In the genomic region with DNA sequence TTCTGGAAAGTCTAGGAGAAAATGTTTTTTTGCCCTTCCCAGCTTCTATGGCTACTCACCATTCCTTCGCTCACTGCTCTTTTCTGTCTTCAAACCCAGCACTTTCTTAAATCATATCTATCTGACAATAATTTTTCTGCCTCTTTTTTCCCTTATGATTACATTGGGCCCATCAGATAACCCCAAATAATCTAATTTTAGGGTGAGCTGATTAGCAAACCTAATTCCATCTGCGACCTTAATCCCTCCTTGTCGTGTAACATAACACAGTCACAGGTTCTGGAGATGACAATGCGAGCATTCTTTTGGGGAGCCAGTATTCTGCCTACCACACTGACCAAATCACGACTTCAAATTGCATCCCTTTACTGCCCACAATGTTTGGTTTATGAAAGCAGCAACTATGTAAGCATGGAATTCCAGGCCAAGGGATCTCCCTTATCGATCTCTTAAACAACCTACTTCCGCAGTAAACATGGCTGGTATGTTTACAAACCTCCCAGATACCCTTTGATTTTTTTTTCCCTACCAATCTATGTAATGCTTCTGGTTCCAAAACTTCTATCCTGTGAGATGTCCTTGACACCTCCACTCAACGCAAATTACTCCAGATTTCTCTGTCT, we compare ENCODE assay signal across 1 cellular context.
TF ChIP-seq lines count a peak whose summit lies in the region.

No MANE protein-coding gene starts in this region.

TF ChIP-seq in HepG2, 621 proteins besides CTCF, POLR2A, EP300 and RAD21 (continued from another document and continues in another):
- TF ChIP-seq, protein P1, sequence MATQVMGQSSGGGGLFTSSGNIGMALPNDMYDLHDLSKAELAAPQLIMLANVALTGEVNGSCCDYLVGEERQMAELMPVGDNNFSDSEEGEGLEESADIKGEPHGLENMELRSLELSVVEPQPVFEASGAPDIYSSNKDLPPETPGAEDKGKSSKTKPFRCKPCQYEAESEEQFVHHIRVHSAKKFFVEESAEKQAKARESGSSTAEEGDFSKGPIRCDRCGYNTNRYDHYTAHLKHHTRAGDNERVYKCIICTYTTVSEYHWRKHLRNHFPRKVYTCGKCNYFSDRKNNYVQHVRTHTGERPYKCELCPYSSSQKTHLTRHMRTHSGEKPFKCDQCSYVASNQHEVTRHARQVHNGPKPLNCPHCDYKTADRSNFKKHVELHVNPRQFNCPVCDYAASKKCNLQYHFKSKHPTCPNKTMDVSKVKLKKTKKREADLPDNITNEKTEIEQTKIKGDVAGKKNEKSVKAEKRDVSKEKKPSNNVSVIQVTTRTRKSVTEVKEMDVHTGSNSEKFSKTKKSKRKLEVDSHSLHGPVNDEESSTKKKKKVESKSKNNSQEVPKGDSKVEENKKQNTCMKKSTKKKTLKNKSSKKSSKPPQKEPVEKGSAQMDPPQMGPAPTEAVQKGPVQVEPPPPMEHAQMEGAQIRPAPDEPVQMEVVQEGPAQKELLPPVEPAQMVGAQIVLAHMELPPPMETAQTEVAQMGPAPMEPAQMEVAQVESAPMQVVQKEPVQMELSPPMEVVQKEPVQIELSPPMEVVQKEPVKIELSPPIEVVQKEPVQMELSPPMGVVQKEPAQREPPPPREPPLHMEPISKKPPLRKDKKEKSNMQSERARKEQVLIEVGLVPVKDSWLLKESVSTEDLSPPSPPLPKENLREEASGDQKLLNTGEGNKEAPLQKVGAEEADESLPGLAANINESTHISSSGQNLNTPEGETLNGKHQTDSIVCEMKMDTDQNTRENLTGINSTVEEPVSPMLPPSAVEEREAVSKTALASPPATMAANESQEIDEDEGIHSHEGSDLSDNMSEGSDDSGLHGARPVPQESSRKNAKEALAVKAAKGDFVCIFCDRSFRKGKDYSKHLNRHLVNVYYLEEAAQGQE (IDR thresholded peaks at IDR 0.05; ENCODE audit: borderline replicate concordance in 1 of 2, low read depth in 1 of 2, low read length in 2 of 2) = peak in 1 of 2 experiments; percentile 61; a peak in 1 of 4 replicates
- TF ChIP-seq U2AF1 (optimal IDR thresholded peaks at IDR 0.05; ENCODE audit: low read depth, low read length) (no peak), GATAD1 (CRISPR knock-in tag; IDR thresholded peaks at IDR 0.05) (peak; percentile 25; the same call in 1 of the 2 replicates), RCOR2 (CRISPR knock-in tag; IDR thresholded peaks at IDR 0.05) (peak; percentile 61; the same call in 1 of the 2 replicates), ZFP36L1 (CRISPR knock-in tag; IDR thresholded peaks at IDR 0.05) (0 out of 2 replicates have a peak, but pooled peaks have one; percentile 16), ZNF570 (CRISPR knock-in tag; IDR thresholded peaks at IDR 0.05; ENCODE audit: borderline replicate concordance) (no peak), MBD4 (IDR thresholded peaks at IDR 0.05; ENCODE audit: borderline replicate concordance, low read length) (peak; percentile 72; the same call in 1 of the 2 replicates), HDAC2 (CRISPR knock-in tag; IDR thresholded peaks at IDR 0.05) (peak; percentile 72), PITX1 (CRISPR knock-in tag; IDR thresholded peaks at IDR 0.05) (peak; percentile 57; the same call in 1 of the 2 replicates), ARID2 (CRISPR knock-in tag; IDR thresholded peaks at IDR 0.05; ENCODE audit: borderline replicate concordance) (no peak), ZNF496 (CRISPR knock-in tag; IDR thresholded peaks at IDR 0.05; ENCODE audit: insufficient replicate concordance) (no peak), GFI1 (CRISPR knock-in tag; IDR thresholded peaks at IDR 0.05; ENCODE audit: borderline replicate concordance) (peak; percentile 95), FOSL2 (CRISPR knock-in tag; IDR thresholded peaks at IDR 0.05) (peak; percentile 48), ZNF572 (CRISPR knock-in tag; IDR thresholded peaks at IDR 0.05) (no peak), KLF12 (CRISPR knock-in tag; IDR thresholded peaks at IDR 0.05; ENCODE audit: borderline replicate concordance) (no peak), TCF7L2 (IDR thresholded peaks at IDR 0.05; ENCODE audit: low read depth, low read length) (no peak), ATF1 (CRISPR knock-in tag; IDR thresholded peaks at IDR 0.05) (peak; percentile 63), ZNF790 (CRISPR knock-in tag; IDR thresholded peaks at IDR 0.05; ENCODE audit: borderline replicate concordance) (no peak), BORCS8-MEF2B (CRISPR knock-in tag; IDR thresholded peaks at IDR 0.05) (no peak), RFX1 (IDR thresholded peaks at IDR 0.05) (no peak), ZNF446 (CRISPR knock-in tag; IDR thresholded peaks at IDR 0.05) (no peak), ZNF709 (CRISPR knock-in tag; IDR thresholded peaks at IDR 0.05) (no peak), TBP (CRISPR knock-in tag; IDR thresholded peaks at IDR 0.05) (no peak), NR2F1 (CRISPR knock-in tag; IDR thresholded peaks at IDR 0.05) (peak in 1 of 2 experiments; percentile 42; a peak in 1 of 4 replicates), ZNF232 (CRISPR knock-in tag; IDR thresholded peaks at IDR 0.05; ENCODE audit: borderline replicate concordance) (no peak), BRD4 (CRISPR knock-in tag; IDR thresholded peaks at IDR 0.05) (no peak), HOXA3 (CRISPR knock-in tag; IDR thresholded peaks at IDR 0.05) (peak; percentile 35; the same call in 1 of the 2 replicates), ZSCAN29 (CRISPR knock-in tag; conservative IDR thresholded peaks at IDR 0.05) (no peak), ZFP36L2 (CRISPR knock-in tag; IDR thresholded peaks at IDR 0.05) (no peak), ZNF614 (CRISPR knock-in tag; IDR thresholded peaks at IDR 0.05; ENCODE audit: borderline replicate concordance) (peak; percentile 57; the same call in 1 of the 2 replicates), ZNF468 (CRISPR knock-in tag; IDR thresholded peaks at IDR 0.05) (no peak), PPARG (CRISPR knock-in tag; conservative IDR thresholded peaks at IDR 0.05) (peak; percentile 68), ZNF263 (CRISPR knock-in tag; IDR thresholded peaks at IDR 0.05) (no peak), KMT2B (CRISPR knock-in tag; IDR thresholded peaks at IDR 0.05) (peak; percentile 36; the same call in 1 of the 2 replicates), SP2 (CRISPR knock-in tag; IDR thresholded peaks at IDR 0.05) (no peak), ZFP82 (CRISPR knock-in tag; IDR thresholded peaks at IDR 0.05; ENCODE audit: borderline replicate concordance) (no peak), ZNF292 (CRISPR knock-in tag; IDR thresholded peaks at IDR 0.05; ENCODE audit: borderline replicate concordance, low read depth) (no peak)
- TF ChIP-seq, protein P2, sequence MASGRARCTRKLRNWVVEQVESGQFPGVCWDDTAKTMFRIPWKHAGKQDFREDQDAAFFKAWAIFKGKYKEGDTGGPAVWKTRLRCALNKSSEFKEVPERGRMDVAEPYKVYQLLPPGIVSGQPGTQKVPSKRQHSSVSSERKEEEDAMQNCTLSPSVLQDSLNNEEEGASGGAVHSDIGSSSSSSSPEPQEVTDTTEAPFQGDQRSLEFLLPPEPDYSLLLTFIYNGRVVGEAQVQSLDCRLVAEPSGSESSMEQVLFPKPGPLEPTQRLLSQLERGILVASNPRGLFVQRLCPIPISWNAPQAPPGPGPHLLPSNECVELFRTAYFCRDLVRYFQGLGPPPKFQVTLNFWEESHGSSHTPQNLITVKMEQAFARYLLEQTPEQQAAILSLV (CRISPR knock-in tag; IDR thresholded peaks at IDR 0.05; ENCODE audit: borderline replicate concordance) = no peak
- TF ChIP-seq, protein P3, sequence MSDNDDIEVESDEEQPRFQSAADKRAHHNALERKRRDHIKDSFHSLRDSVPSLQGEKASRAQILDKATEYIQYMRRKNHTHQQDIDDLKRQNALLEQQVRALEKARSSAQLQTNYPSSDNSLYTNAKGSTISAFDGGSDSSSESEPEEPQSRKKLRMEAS (IDR thresholded peaks at IDR 0.05) = 0 out of 2 replicates have a peak, but pooled peaks have one; percentile 26
- TF ChIP-seq, protein P4, sequence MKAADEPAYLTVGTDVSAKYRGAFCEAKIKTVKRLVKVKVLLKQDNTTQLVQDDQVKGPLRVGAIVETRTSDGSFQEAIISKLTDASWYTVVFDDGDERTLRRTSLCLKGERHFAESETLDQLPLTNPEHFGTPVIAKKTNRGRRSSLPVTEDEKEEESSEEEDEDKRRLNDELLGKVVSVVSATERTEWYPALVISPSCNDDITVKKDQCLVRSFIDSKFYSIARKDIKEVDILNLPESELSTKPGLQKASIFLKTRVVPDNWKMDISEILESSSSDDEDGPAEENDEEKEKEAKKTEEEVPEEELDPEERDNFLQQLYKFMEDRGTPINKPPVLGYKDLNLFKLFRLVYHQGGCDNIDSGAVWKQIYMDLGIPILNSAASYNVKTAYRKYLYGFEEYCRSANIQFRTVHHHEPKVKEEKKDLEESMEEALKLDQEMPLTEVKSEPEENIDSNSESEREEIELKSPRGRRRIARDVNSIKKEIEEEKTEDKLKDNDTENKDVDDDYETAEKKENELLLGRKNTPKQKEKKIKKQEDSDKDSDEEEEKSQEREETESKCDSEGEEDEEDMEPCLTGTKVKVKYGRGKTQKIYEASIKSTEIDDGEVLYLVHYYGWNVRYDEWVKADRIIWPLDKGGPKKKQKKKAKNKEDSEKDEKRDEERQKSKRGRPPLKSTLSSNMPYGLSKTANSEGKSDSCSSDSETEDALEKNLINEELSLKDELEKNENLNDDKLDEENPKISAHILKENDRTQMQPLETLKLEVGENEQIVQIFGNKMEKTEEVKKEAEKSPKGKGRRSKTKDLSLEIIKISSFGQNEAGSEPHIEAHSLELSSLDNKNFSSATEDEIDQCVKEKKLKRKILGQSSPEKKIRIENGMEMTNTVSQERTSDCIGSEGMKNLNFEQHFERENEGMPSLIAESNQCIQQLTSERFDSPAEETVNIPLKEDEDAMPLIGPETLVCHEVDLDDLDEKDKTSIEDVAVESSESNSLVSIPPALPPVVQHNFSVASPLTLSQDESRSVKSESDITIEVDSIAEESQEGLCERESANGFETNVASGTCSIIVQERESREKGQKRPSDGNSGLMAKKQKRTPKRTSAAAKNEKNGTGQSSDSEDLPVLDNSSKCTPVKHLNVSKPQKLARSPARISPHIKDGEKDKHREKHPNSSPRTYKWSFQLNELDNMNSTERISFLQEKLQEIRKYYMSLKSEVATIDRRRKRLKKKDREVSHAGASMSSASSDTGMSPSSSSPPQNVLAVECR (CRISPR knock-in tag; IDR thresholded peaks at IDR 0.05; ENCODE audit: borderline replicate concordance) = peak; percentile 19; the same call in 1 of the 2 replicates
- TF ChIP-seq, protein P5, sequence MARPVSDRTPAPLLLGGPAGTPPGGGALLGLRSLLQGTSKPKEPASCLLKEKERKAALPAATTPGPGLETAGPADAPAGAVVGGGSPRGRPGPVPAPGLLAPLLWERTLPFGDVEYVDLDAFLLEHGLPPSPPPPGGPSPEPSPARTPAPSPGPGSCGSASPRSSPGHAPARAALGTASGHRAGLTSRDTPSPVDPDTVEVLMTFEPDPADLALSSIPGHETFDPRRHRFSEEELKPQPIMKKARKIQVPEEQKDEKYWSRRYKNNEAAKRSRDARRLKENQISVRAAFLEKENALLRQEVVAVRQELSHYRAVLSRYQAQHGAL (CRISPR knock-in tag; IDR thresholded peaks at IDR 0.05; ENCODE audit: not compliant biosample characterization) = no peak
- TF ChIP-seq, protein P6, sequence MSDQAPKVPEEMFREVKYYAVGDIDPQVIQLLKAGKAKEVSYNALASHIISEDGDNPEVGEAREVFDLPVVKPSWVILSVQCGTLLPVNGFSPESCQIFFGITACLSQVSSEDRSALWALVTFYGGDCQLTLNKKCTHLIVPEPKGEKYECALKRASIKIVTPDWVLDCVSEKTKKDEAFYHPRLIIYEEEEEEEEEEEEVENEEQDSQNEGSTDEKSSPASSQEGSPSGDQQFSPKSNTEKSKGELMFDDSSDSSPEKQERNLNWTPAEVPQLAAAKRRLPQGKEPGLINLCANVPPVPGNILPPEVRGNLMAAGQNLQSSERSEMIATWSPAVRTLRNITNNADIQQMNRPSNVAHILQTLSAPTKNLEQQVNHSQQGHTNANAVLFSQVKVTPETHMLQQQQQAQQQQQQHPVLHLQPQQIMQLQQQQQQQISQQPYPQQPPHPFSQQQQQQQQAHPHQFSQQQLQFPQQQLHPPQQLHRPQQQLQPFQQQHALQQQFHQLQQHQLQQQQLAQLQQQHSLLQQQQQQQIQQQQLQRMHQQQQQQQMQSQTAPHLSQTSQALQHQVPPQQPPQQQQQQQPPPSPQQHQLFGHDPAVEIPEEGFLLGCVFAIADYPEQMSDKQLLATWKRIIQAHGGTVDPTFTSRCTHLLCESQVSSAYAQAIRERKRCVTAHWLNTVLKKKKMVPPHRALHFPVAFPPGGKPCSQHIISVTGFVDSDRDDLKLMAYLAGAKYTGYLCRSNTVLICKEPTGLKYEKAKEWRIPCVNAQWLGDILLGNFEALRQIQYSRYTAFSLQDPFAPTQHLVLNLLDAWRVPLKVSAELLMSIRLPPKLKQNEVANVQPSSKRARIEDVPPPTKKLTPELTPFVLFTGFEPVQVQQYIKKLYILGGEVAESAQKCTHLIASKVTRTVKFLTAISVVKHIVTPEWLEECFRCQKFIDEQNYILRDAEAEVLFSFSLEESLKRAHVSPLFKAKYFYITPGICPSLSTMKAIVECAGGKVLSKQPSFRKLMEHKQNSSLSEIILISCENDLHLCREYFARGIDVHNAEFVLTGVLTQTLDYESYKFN (CRISPR knock-in tag; conservative IDR thresholded peaks at IDR 0.05) = peak; percentile 87
- TF ChIP-seq, protein P7, sequence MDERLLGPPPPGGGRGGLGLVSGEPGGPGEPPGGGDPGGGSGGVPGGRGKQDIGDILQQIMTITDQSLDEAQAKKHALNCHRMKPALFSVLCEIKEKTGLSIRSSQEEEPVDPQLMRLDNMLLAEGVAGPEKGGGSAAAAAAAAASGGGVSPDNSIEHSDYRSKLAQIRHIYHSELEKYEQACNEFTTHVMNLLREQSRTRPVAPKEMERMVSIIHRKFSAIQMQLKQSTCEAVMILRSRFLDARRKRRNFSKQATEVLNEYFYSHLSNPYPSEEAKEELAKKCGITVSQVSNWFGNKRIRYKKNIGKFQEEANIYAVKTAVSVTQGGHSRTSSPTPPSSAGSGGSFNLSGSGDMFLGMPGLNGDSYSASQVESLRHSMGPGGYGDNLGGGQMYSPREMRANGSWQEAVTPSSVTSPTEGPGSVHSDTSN (CRISPR knock-in tag; IDR thresholded peaks at IDR 0.05) = 0 out of 2 replicates have a peak, but pooled peaks have one; percentile 12
- TF ChIP-seq, protein P8, sequence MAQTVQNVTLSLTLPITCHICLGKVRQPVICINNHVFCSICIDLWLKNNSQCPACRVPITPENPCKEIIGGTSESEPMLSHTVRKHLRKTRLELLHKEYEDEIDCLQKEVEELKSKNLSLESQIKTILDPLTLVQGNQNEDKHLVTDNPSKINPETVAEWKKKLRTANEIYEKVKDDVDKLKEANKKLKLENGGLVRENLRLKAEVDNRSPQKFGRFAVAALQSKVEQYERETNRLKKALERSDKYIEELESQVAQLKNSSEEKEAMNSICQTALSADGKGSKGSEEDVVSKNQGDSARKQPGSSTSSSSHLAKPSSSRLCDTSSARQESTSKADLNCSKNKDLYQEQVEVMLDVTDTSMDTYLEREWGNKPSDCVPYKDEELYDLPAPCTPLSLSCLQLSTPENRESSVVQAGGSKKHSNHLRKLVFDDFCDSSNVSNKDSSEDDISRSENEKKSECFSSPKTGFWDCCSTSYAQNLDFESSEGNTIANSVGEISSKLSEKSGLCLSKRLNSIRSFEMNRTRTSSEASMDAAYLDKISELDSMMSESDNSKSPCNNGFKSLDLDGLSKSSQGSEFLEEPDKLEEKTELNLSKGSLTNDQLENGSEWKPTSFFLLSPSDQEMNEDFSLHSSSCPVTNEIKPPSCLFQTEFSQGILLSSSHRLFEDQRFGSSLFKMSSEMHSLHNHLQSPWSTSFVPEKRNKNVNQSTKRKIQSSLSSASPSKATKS (CRISPR knock-in tag; IDR thresholded peaks at IDR 0.05) = no peak
